ENCODE assay signal across 16 cellular contexts in genomic region chr14:22820731-22821130, GRCh38. TPM values are rescaled to one million over a fixed set of nuclear protein-coding genes. Genes with fewer than 3 reads are reported as not detected.
A peak's percentile ranks its signal among the peaks of the same experiment; 100 is the strongest.
DNase-seq lines count a peak whose midpoint lies in the region; ATAC-seq, FAIRE-seq and TF ChIP-seq lines count a peak whose summit lies in the region.
"Had no signal": no experiment of that assay in that cellular context is flagged by ENCODE, and none has a peak within 500 bp of the region (broad histone marks: within the 10 kb centered on the region; RNA-seq: fewer than 3 reads in every experiment).

No MANE protein-coding gene starts in this region.

- H3K4me2 ChIP-seq in BLaER1 treated with 17β-estradiol and CSF1 and Interleukin-3, amounts not matched to agents 10 nM and 100 nM: peak overlapping the region in 10 of 11 experiments; percentile 7 to 98 (median 92); a peak in 14 of 22 replicates

- ATAC-seq in body of pancreas (no peak), GM21381 (IDR thresholded peaks at IDR 0.05; ENCODE audit: unreplicated experiment) (no peak)

- no peak for TF ChIP-seq CTCF in body of pancreas (IDR thresholded peaks at IDR 0.05)

- FAIRE-seq in GM12892 (lab: Jason Lieb, UNC): no peak

- no peaks in the 10 kb centered on the region for H3K36me3 ChIP-seq in BLaER1 treated with 17β-estradiol and CSF1 and Interleukin-3, amounts not matched to agents 10 nM and 100 nM
- H3K36me3 ChIP-seq in body of pancreas (replicated peaks in 1 of 2; ENCODE audit: insufficient read depth in 1 of 2, low read depth in 2 of 2): no peaks in the 10 kb centered on the region
- peaks cover 0 to 3% of the 10 kb centered on the region in 2 donors for H3K36me3 ChIP-seq in muscle layer of duodenum (ENCODE audit: control insufficient read depth in 1 of 2, insufficient read depth in 2 of 2, low read length in 2 of 2)
- H3K36me3 ChIP-seq: colonic mucosa, vagina had no signal

- H4K20me1 ChIP-seq in BLaER1 treated with 17β-estradiol and CSF1 and Interleukin-3, amounts not matched to agents 10 nM and 100 nM: no peaks in the 10 kb centered on the region

- H3K4me3 ChIP-seq in BLaER1 treated with 17β-estradiol and CSF1 and Interleukin-3, amounts not matched to agents 10 nM and 100 nM: no peak overlapping the region
- H3K4me3 ChIP-seq in body of pancreas (no peak overlapping the region), muscle layer of duodenum (ENCODE audit: low read depth in 1 of 2, low read length in 2 of 2) (no peak overlapping the region)
- H3K4me3 ChIP-seq: colonic mucosa, vagina had no signal

- H3K27me3 ChIP-seq in BLaER1 treated with 17β-estradiol and CSF1 and Interleukin-3, amounts not matched to agents 10 nM and 100 nM: no peaks in the 10 kb centered on the region; a peak in 1 of 22 replicates
- no peaks in the 10 kb centered on the region for H3K27me3 ChIP-seq in body of pancreas
- no peaks in the 10 kb centered on the region for H3K27me3 ChIP-seq in muscle layer of duodenum (ENCODE audit: low read depth, low read length)
- H3K27me3 ChIP-seq: colonic mucosa, vagina had no signal

- intact Hi-C loops in body of pancreas (cut with DNase I): loop anchor here (5.0 kb wide), 1 partner anchor 37 kb away; no protein-coding TSS in a partner anchor

- H3K9ac ChIP-seq in BLaER1 treated with 17β-estradiol and CSF1 and Interleukin-3, amounts not matched to agents 10 nM and 100 nM: no peak overlapping the region
- H3K9ac ChIP-seq: parathyroid adenoma had no signal

- H3K4me1 ChIP-seq in BLaER1 treated with 17β-estradiol and CSF1 and Interleukin-3, amounts not matched to agents 10 nM and 100 nM: peaks cover 61 to 97% (median 85%) of the 10 kb centered on the region in 10 experiments
- H3K4me1 ChIP-seq in body of pancreas: peaks cover 64% of the 10 kb centered on the region
- peaks cover 15 to 25% of the 10 kb centered on the region in 2 donors for H3K4me1 ChIP-seq in muscle layer of duodenum (ENCODE audit: control insufficient read depth in 1 of 2, insufficient read depth in 2 of 2, low read length in 2 of 2)
- H3K4me1 ChIP-seq: colonic mucosa had no signal

- DNase-seq in body of pancreas (no peak), HT-29 (ENCODE audit: low spot score) (no peak), OCI-M2 (lab: John Stamatoyannopoulos, UW; ENCODE audit: unreplicated experiment) (no peak), GM12892 (ENCODE audit: insufficient read length) (no peak)
- DNase-seq: activated CD4-positive, CD25-positive, alpha-beta regulatory T cell treated with anti-CD3 and anti-CD28 coated beads, Interleukin-2, amount 50 U/mL, for 72 hours; activated T-cell treated with anti-CD3 and anti-CD28 coated beads, Interleukin-2, amount 50 U/mL, for 1 hour; colonic mucosa; DND-41; NCI-H2171; stimulated activated CD4-positive, alpha-beta T cell treated with anti-CD3 and anti-CD28 coated beads, Interleukin-1b, Interleukin-23, amount 100 ng/mL, for 48 hours had no signal

- no peak for TF ChIP-seq POLR2A in body of pancreas (IDR thresholded peaks at IDR 0.05)
- no peak for TF ChIP-seq POLR2A in GM12892 (IDR thresholded peaks at IDR 0.05; ENCODE audit: low read depth, low read length)

- 16 to 57% methylated on average over 1 of the region's 1 CpG for WGBS in body of pancreas, 2 donors

- H3K27ac ChIP-seq in BLaER1 treated with 17β-estradiol and CSF1 and Interleukin-3, amounts not matched to agents 10 nM and 100 nM: 0 out of 22 replicates have a peak overlapping the region, but pooled peaks of 1 of the 11 experiments have one; percentile 45
- H3K27ac ChIP-seq in body of pancreas (peak overlapping the region; percentile 43 to 88 (median 82)), muscle layer of duodenum (ENCODE audit: low read length) (peak overlapping the region; percentile 47)

- peak; percentile 12; the same call in 1 of the 2 replicates for TF ChIP-seq EP300 in Ishikawa (IDR thresholded peaks at IDR 0.05; ENCODE audit: borderline replicate concordance)

- TF ChIP-seq RAD21 in Ishikawa (IDR thresholded peaks at IDR 0.05; ENCODE audit: low read depth): no peak

- no peaks in the 10 kb centered on the region for H3K9me3 ChIP-seq in BLaER1 treated with 17β-estradiol and CSF1 and Interleukin-3, amounts not matched to agents 10 nM and 100 nM (replicated peaks in 1 of 11)
- no peaks in the 10 kb centered on the region for H3K9me3 ChIP-seq in body of pancreas
- H3K9me3 ChIP-seq in muscle layer of duodenum (ENCODE audit: control insufficient read depth in 1 of 2, low read length in 2 of 2): no peaks in the 10 kb centered on the region
- H3K9me3 ChIP-seq: colonic mucosa, vagina had no signal

TF ChIP-seq in Ishikawa, 13 proteins besides CTCF, POLR2A, EP300 and RAD21:
- 0 out of 2 replicates have a peak, but pooled peaks have one; percentile 15 for TF ChIP-seq TAF1 (IDR thresholded peaks at IDR 0.05; ENCODE audit: low read depth)
- TF ChIP-seq TEAD4 (IDR thresholded peaks at IDR 0.05): peak; percentile 58
- TF ChIP-seq TCF12 (IDR thresholded peaks at IDR 0.05; ENCODE audit: low read depth): no peak

RNA-seq across cellular contexts. Expression of gene SLC7A7, which starts 5.5 kb away (rescaled TPM):
- 10 to 100 TPM in 1 of 2 donors, 1 to 10 TPM in 1; 6.9 to 16.6 TPM for total RNA-seq in body of pancreas
- total RNA-seq in HT-29 (2014; rRNA removed; shearing (Covaris generic)): 12.2 and 13.6 TPM in 2 replicates
- 24.5 TPM for polyA plus RNA-seq in GM12892 (2012; ENCODE audit: missing spikeins)

RNA-seq across cellular contexts. Expression of gene MRPL52, which starts 9.0 kb away (rescaled TPM):
- 10 to 100 TPM; 29.3 to 45.1 TPM for total RNA-seq in body of pancreas
- total RNA-seq in HT-29 (2014; rRNA removed; shearing (Covaris generic)): 45.9 and 56.1 TPM in 2 replicates
- 86.7 TPM for polyA plus RNA-seq in GM12892 (2012; ENCODE audit: missing spikeins)

RNA-seq across cellular contexts. Expression of gene MMP14, which starts 15.7 kb away (rescaled TPM):
- total RNA-seq in body of pancreas: 10 to 100 TPM; 55.3 to 65.3 TPM
- total RNA-seq in HT-29 (2014; rRNA removed; shearing (Covaris generic)): 1.7 and 3.9 TPM in 2 replicates
- 0.74 TPM for polyA plus RNA-seq in GM12892 (2012; ENCODE audit: missing spikeins)

RNA-seq across cellular contexts. Expression of gene LRP10, which starts 50.8 kb away (rescaled TPM):
- 10 to 100 TPM; 47.8 to 83.0 TPM for total RNA-seq in body of pancreas
- 54.2 and 61.1 TPM in 2 replicates for total RNA-seq in HT-29 (2014; rRNA removed; shearing (Covaris generic))
- polyA plus RNA-seq in GM12892 (2012; ENCODE audit: missing spikeins): 15.5 TPM

RNA-seq across cellular contexts. Expression of gene OXA1L, which starts 54.2 kb away (rescaled TPM):
- 10 to 100 TPM; 73.2 to 83.5 TPM for total RNA-seq in body of pancreas
- 73.5 and 80.9 TPM in 2 replicates for total RNA-seq in HT-29 (2014; rRNA removed; shearing (Covaris generic))
- polyA plus RNA-seq in GM12892 (2012; ENCODE audit: missing spikeins): 134 TPM

Comparison
In these comparisons a context has a peak if more than half of its experiments do, and no peak if none do; other contexts are left out.
1. RNA of gene MMP14, which starts 15.7 kb away (total RNA-seq): 55.3 to 65.3 TPM in body of pancreas; 1.7 to 3.9 TPM in HT-29; every median in the first group is over 10 times any median in the second.